1 cellular context compared by ENCODE assay signal in the genomic region with DNA sequence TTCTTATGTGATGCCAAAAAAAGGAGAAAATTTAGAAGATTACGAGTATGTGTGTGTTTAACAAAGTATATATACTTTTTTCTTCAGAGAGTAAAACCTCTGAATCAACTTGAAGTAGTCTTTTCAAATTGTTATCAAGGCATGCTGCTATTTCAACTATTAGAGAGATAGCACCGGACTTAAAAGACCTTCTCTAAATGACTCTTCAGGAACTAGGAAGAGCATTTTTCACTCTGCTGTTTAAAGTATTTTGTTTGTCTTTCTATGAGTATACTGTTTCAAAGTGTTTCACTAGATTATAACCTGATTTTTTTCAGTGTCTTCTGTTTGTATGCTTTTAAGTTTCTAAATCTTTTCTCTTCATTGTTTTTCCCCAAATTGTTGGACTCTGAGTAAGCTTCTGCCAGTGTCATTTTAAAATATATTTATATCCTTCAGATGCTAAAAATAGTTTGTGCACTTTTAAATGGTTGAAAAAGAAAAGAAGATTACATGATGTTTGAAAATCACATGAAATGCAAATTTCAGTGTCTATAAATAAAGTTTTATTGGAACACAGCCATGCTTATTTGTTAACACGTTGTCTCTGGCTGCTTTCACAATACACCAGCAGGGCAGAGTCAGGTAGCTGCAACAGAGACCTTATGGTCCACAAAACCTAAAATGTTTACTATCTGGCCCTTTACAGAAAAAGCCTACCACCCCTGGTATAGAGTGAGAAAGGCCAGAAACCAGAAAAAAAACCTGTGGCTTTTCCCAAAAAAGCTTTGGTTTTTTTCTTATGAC.
TF ChIP-seq lines count a peak whose summit lies in the region.

No MANE protein-coding gene starts in this region.

TF ChIP-seq in H1, 55 proteins besides CTCF, POLR2A, EP300 and RAD21:
- peak; percentile 37; the same call in 1 of the 2 replicates for TF ChIP-seq CEBPB (IDR thresholded peaks at IDR 0.05; ENCODE audit: low read depth, low read length)
- no peak for TF ChIP-seq CBX5 (IDR thresholded peaks at IDR 0.05; ENCODE audit: low read depth, low read length)
- no peak for TF ChIP-seq SUZ12 (IDR thresholded peaks at IDR 0.05; ENCODE audit: low read length)
- TF ChIP-seq JUND (IDR thresholded peaks at IDR 0.05; ENCODE audit: low read length), result no peak
- TF ChIP-seq NRF1 (IDR thresholded peaks at IDR 0.05; ENCODE audit: low read depth, low read length), result no peak
